Comparison of ENCODE assay signal across 32 cellular contexts in the genomic region with DNA sequence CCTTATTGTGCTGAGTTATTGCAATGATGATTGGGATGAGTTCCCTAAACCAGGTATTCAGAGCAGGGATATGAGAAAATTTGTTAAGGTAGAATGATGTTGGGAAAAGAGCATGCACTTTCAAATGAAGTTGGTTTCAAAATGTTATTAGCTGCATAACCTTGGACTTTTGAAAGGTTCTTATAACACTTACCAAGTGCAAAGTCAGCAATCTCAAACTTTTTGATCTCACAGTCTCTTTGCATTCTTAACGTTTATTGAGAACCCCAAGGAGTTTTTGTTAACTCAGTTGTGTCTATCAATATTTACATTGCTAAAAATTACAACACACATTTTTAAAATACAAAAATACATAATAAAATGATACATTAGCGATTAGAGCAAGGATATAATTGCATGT.
DNase-seq lines count a peak whose midpoint lies in the region; ATAC-seq, FAIRE-seq and TF ChIP-seq lines count a peak whose summit lies in the region.
"Had no signal": no experiment of that assay in that cellular context is flagged by ENCODE, and none has a peak within 500 bp of the region (broad histone marks: within the 10 kb centered on the region; RNA-seq: fewer than 3 reads in every experiment).

No MANE protein-coding gene starts in this region.

- H3K23ac ChIP-seq in IMR-90 (ENCODE audit: low read depth, low read length) (no peak overlapping the region), neuronal stem cell (ENCODE audit: low read depth, low read length, poor library complexity) (no peak overlapping the region)

- H3K14ac ChIP-seq in IMR-90 (replicated peaks; ENCODE audit: low read depth, low read length): no peak overlapping the region
- H3K14ac ChIP-seq in neuronal stem cell (ENCODE audit: low read length): no peak overlapping the region

- TF ChIP-seq POLR2A in HepG2 (IDR thresholded peaks at IDR 0.05; ENCODE audit: insufficient read depth in 1 of 2, low read depth in 2 of 2, low read length in 2 of 2): no peak
- TF ChIP-seq POLR2A in right lobe of liver (IDR thresholded peaks at IDR 0.05): no peak
- TF ChIP-seq POLR2A in IMR-90 (IDR thresholded peaks at IDR 0.05; ENCODE audit: low read depth, low read length): no peak

- H3K4me3 ChIP-seq in HepG2 (replicated peaks in 1 of 3; ENCODE audit: insufficient read depth in 1 of 3, low read depth in 2 of 3, low read length in 3 of 3): no peak overlapping the region
- no peak overlapping the region for H3K4me3 ChIP-seq in right lobe of liver
- no peak overlapping the region for H3K4me3 ChIP-seq in IMR-90 (ENCODE audit: insufficient read depth, low read depth, low read length)
- H3K4me3 ChIP-seq in left lung: no peak overlapping the region
- no peak overlapping the region for H3K4me3 ChIP-seq in right atrium auricular region
- H3K4me3 ChIP-seq in neuronal stem cell (ENCODE audit: low read length in 2 of 2): no peak overlapping the region
- H3K4me3 ChIP-seq: A549; BLaER1; BLaER1 treated with 17β-estradiol and CSF1 and Interleukin-3, amounts not matched to agents 10 nM and 100 nM had no signal

- no peak for FAIRE-seq in HepG2 (lab: Jason Lieb, UNC)
- FAIRE-seq: A549, D721Med had no signal

- intact Hi-C loops in HepG2 (cut with micrococcal nuclease; ENCODE audit: unreplicated experiment): no loop called here
- intact Hi-C loops in right lobe of liver (cut with DNase I): no loop called here
- intact Hi-C loops in IMR-90 (cut with micrococcal nuclease): no loop called here
- intact Hi-C loops in left lung (cut with DNase I): no loop called here

- no peak overlapping the region for H4K5ac ChIP-seq in IMR-90 (ENCODE audit: low read depth, low read length)

- H2BK20ac ChIP-seq in IMR-90 (ENCODE audit: low read depth, low read length): no peak overlapping the region

- H3K36me3 ChIP-seq in HepG2 (replicated peaks in 1 of 2; ENCODE audit: control insufficient read depth in 1 of 2, insufficient read depth in 2 of 2, low read length in 2 of 2) (no peaks in the 10 kb centered on the region), right lobe of liver (no peaks in the 10 kb centered on the region), IMR-90 (ENCODE audit: control insufficient read depth, insufficient read depth, low read length) (no peaks in the 10 kb centered on the region), left lung (no peaks in the 10 kb centered on the region), right atrium auricular region (no peaks in the 10 kb centered on the region), neuronal stem cell (replicated peaks in 1 of 2; ENCODE audit: control insufficient read depth in 2 of 2, insufficient read depth in 2 of 2, low read length in 2 of 2) (no peaks in the 10 kb centered on the region)
- H3K36me3 ChIP-seq: BE2C; BLaER1; BLaER1 treated with 17β-estradiol and CSF1 and Interleukin-3, amounts not matched to agents 10 nM and 100 nM had no signal

- POLR2A ChIA-PET in HepG2 (lab: Yijun Ruan, JAX) (no interaction called here), IMR-90 (lab: Charles Lee; ENCODE audit: unreplicated experiment) (no interaction called here)

- H3K27ac ChIP-seq in HepG2 (ENCODE audit: extremely low read length, insufficient read depth, low read length): no peak overlapping the region
- no peak overlapping the region for H3K27ac ChIP-seq in right lobe of liver
- H3K27ac ChIP-seq in IMR-90 (ENCODE audit: insufficient read depth, low read length): no peak overlapping the region
- no peak overlapping the region for H3K27ac ChIP-seq in left lung
- H3K27ac ChIP-seq in right atrium auricular region: no peak overlapping the region
- no peak overlapping the region for H3K27ac ChIP-seq in neuronal stem cell (replicated peaks; ENCODE audit: low read length)
- H3K27ac ChIP-seq: 22Rv1; A549; BLaER1; BLaER1 treated with 17β-estradiol and CSF1 and Interleukin-3, amounts not matched to agents 10 nM and 100 nM; C4-2B had no signal

- no peak overlapping the region for H2BK15ac ChIP-seq in IMR-90 (ENCODE audit: low read depth, low read length)
- no peak overlapping the region for H2BK15ac ChIP-seq in neuronal stem cell (ENCODE audit: low read length)

- no peak for TF ChIP-seq CTCF in HepG2 (CRISPR knock-in tag; IDR thresholded peaks at IDR 0.05)
- no peak for TF ChIP-seq CTCF in right lobe of liver (IDR thresholded peaks at IDR 0.05)
- TF ChIP-seq CTCF in IMR-90 (conservative IDR thresholded peaks at IDR 0.05; ENCODE audit: low read depth, low read length): no peak
- TF ChIP-seq CTCF in left lung (IDR thresholded peaks at IDR 0.05): no peak
- TF ChIP-seq CTCF in right atrium auricular region (IDR thresholded peaks at IDR 0.05): no peak

- H3K79me1 ChIP-seq in IMR-90 (ENCODE audit: low read depth in 1 of 2, low read length in 2 of 2) (no peaks in the 10 kb centered on the region), neuronal stem cell (ENCODE audit: low read depth, low read length) (no peaks in the 10 kb centered on the region)

- in situ Hi-C loops in HepG2 (cut with HindIII; ENCODE audit: extremely low pct_ligation_motif_present, low pct_unique_long_range_greater_than_20kb) (no loop called here), IMR-90 (cut with MboI; ENCODE audit: low sequenced_read_pairs) (no loop called here)

- H3K18ac ChIP-seq in IMR-90 (ENCODE audit: low read depth, low read length) (no peak overlapping the region), neuronal stem cell (ENCODE audit: low read length) (no peak overlapping the region)

- H4K91ac ChIP-seq in IMR-90 (ENCODE audit: insufficient read depth, low read depth, low read length) (no peak overlapping the region), neuronal stem cell (ENCODE audit: low read depth, low read length, poor library complexity) (no peak overlapping the region)

- no peaks in the 10 kb centered on the region for H3K9me1 ChIP-seq in IMR-90 (ENCODE audit: insufficient read depth, low read length)

- H3K4me2 ChIP-seq in HepG2 (ENCODE audit: low read depth, low read length) (no peak overlapping the region), IMR-90 (ENCODE audit: low read depth, low read length) (no peak overlapping the region), neuronal stem cell (ENCODE audit: insufficient read depth, low read length, poor library complexity, severe bottlenecking) (no peak overlapping the region)
- H3K4me2 ChIP-seq: A549; BLaER1; BLaER1 treated with 17β-estradiol and CSF1 and Interleukin-3, amounts not matched to agents 10 nM and 100 nM had no signal

- H3K9me3 ChIP-seq in HepG2 (ENCODE audit: low read length): 0 out of 2 replicates have a peak, but pooled peaks cover 5% of the 10 kb centered on the region
- H3K9me3 ChIP-seq in right lobe of liver: no peaks in the 10 kb centered on the region
- H3K9me3 ChIP-seq in IMR-90 (ENCODE audit: control insufficient read depth, insufficient read depth, low read length): no peaks in the 10 kb centered on the region
- H3K9me3 ChIP-seq in left lung: peaks cover 0 to 16% of the 10 kb centered on the region in 2 donors
- peaks cover 0 to 7% of the 10 kb centered on the region in 2 donors for H3K9me3 ChIP-seq in right atrium auricular region
- no peaks in the 10 kb centered on the region for H3K9me3 ChIP-seq in neuronal stem cell (replicated peaks in 1 of 2; ENCODE audit: control insufficient read depth in 2 of 2, insufficient read depth in 1 of 2, low read depth in 1 of 2, low read length in 2 of 2)
- H3K9me3 ChIP-seq: A549, BE2C, BLaER1, Caco-2 had no signal

- dilution Hi-C loops in IMR-90 (cut with HindIII; ENCODE audit: low sequenced_read_pairs, unreplicated experiment): no loop called here

- CTCF ChIA-PET in HepG2 (lab: Yijun Ruan, JAX; ENCODE audit: low intra/inter-chr PET ratio, low total read pairs): no interaction called here
- CTCF ChIA-PET in IMR-90 (lab: Yijun Ruan, JAX): no interaction called here

- H4K8ac ChIP-seq in IMR-90 (ENCODE audit: low read depth in 2 of 2, low read length in 2 of 2): no peak overlapping the region
- no peak overlapping the region for H4K8ac ChIP-seq in neuronal stem cell (ENCODE audit: low read depth, low read length)

- no peak overlapping the region for H3K56ac ChIP-seq in IMR-90 (ENCODE audit: extremely low read depth, insufficient read depth, low read length)

- no peaks in the 10 kb centered on the region for H3K27me3 ChIP-seq in HepG2 (ENCODE audit: control insufficient read depth in 1 of 2, insufficient read depth in 2 of 2, low read length in 2 of 2)
- H3K27me3 ChIP-seq in right lobe of liver: no peaks in the 10 kb centered on the region
- H3K27me3 ChIP-seq in IMR-90 (ENCODE audit: control insufficient read depth, insufficient read depth, low read length): no peaks in the 10 kb centered on the region
- no peaks in the 10 kb centered on the region for H3K27me3 ChIP-seq in left lung
- no peaks in the 10 kb centered on the region for H3K27me3 ChIP-seq in right atrium auricular region
- no peaks in the 10 kb centered on the region for H3K27me3 ChIP-seq in neuronal stem cell (ENCODE audit: control insufficient read depth in 3 of 3, insufficient read depth in 3 of 3, low read depth in 1 of 3, low read length in 3 of 3)
- H3K27me3 ChIP-seq: BE2C; BLaER1; BLaER1 treated with 17β-estradiol and CSF1 and Interleukin-3, amounts not matched to agents 10 nM and 100 nM had no signal

- no peak overlapping the region for H3K4ac ChIP-seq in IMR-90 (ENCODE audit: low read depth, low read length)
- no peak overlapping the region for H3K4ac ChIP-seq in neuronal stem cell (ENCODE audit: low read length)

- no peak for DNase-seq in HepG2 (ENCODE audit: low spot score)
- no peak for DNase-seq in right lobe of liver
- DNase-seq in IMR-90: no peak
- no peak for DNase-seq in left lung
- no peak for DNase-seq in right atrium auricular region (ENCODE audit: low spot score)
- DNase-seq in neuronal stem cell (ENCODE audit: low spot score): no peak
- DNase-seq: 8988T; ACHN; AML-193; BE2C; C1 segment of cervical spinal cord; Caco-2; Calu3; CD4-positive, alpha-beta memory T cell; CD4-positive, alpha-beta T cell; CD4-positive, CD25-positive, alpha-beta regulatory T cell; CD8-positive, alpha-beta memory T cell; CD8-positive, alpha-beta T cell; COR-L47; DMS 273 treated with DMSO at 0.1 percent for 48 hours; DMS153; DMS53; DMS79; DMS79 treated with DMSO at 0.1 percent for 48 hours; DND-41; EL had no signal

- H2AFZ ChIP-seq in HepG2 (ENCODE audit: low read length): no peak overlapping the region
- H2AFZ ChIP-seq in IMR-90 (replicated peaks; ENCODE audit: low read length, poor library complexity): no peak overlapping the region
- no peak overlapping the region for H2AFZ ChIP-seq in neuronal stem cell (ENCODE audit: low read length)

- H4K20me1 ChIP-seq in HepG2 (ENCODE audit: insufficient read depth, low read length): no peaks in the 10 kb centered on the region
- H4K20me1 ChIP-seq in IMR-90 (ENCODE audit: insufficient read depth, low read length): no peaks in the 10 kb centered on the region
- H4K20me1 ChIP-seq: BLaER1; BLaER1 treated with 17β-estradiol and CSF1 and Interleukin-3, amounts not matched to agents 10 nM and 100 nM had no signal

- H3K4me1 ChIP-seq in HepG2 (ENCODE audit: insufficient read depth, low read length): no peaks in the 10 kb centered on the region
- no peaks in the 10 kb centered on the region for H3K4me1 ChIP-seq in right lobe of liver
- no peaks in the 10 kb centered on the region for H3K4me1 ChIP-seq in IMR-90 (ENCODE audit: control insufficient read depth, insufficient read depth, low read length)
- H3K4me1 ChIP-seq in left lung: no peaks in the 10 kb centered on the region
- H3K4me1 ChIP-seq in right atrium auricular region: no peaks in the 10 kb centered on the region
- no peaks in the 10 kb centered on the region for H3K4me1 ChIP-seq in neuronal stem cell (ENCODE audit: control insufficient read depth in 2 of 2, insufficient read depth in 1 of 2, low read depth in 1 of 2, low read length in 2 of 2)
- H3K4me1 ChIP-seq: A549; BLaER1; BLaER1 treated with 17β-estradiol and CSF1 and Interleukin-3, amounts not matched to agents 10 nM and 100 nM; Caco-2 had no signal

- H2BK5ac ChIP-seq in IMR-90 (ENCODE audit: low read depth, low read length, poor library complexity, severe bottlenecking) (no peak overlapping the region), neuronal stem cell (ENCODE audit: low read length) (no peak overlapping the region)

- no peak overlapping the region for H2AK9ac ChIP-seq in IMR-90 (replicated peaks; ENCODE audit: low read depth, low read length, poor library complexity)

- TF ChIP-seq RAD21 in HepG2 (CRISPR knock-in tag; IDR thresholded peaks at IDR 0.05) (no peak), IMR-90 (IDR thresholded peaks at IDR 0.05; ENCODE audit: low read length) (no peak)

- H2AK5ac ChIP-seq in IMR-90 (ENCODE audit: low read depth, low read length): no peak overlapping the region
- H2AK5ac ChIP-seq in neuronal stem cell (ENCODE audit: low read depth, low read length): no peak overlapping the region

- H2BK12ac ChIP-seq in neuronal stem cell (ENCODE audit: low read length): no peak overlapping the region

- ATAC-seq in HepG2: no peak
- ATAC-seq in right lobe of liver: no peak
- ATAC-seq in IMR-90 (ENCODE audit: low read depth): no peak
- peak; percentile 47 for ATAC-seq in left lung
- ATAC-seq: A549; CD8-positive, alpha-beta T cell had no signal

- whole genome bisulfite sequencing in HepG2 (ENCODE audit: low lambda C conversion rate): 0% methylated on average over 2 of the region's 2 CpGs
- WGBS in right lobe of liver (ENCODE audit: insufficient coverage, low coverage, low lambda C conversion rate, missing lambda C conversion rate): 36% methylated on average over 2 of the region's 2 CpGs
- no CpG with 5 or more reads among the region's 2 CpGs for WGBS in IMR-90 (ENCODE audit: extremely low coverage in 2 of 2, insufficient read length in 1 of 2), 2 experiments
- no CpG with 5 or more reads among the region's 2 CpGs for WGBS in neuronal stem cell (ENCODE audit: extremely low coverage in 2 of 2, insufficient read length in 2 of 2, insufficient replicate concordance in 1 of 2), 2 donors

- TF ChIP-seq EP300 in HepG2 (IDR thresholded peaks at IDR 0.05; ENCODE audit: low read depth in 2 of 2, low read length in 2 of 2) (no peak), HepG2 (CRISPR knock-in tag; IDR thresholded peaks at IDR 0.05; ENCODE audit: borderline replicate concordance) (no peak)

- no peaks in the 10 kb centered on the region for H3K79me2 ChIP-seq in HepG2 (ENCODE audit: insufficient read depth, low read length)

- BruUV-seq in HepG2 (replicated peaks; lab: Mats Ljungman, UMichigan) (no TSS peak), IMR-90 (replicated peaks; lab: Mats Ljungman, UMichigan) (no TSS peak)

- H3K9ac ChIP-seq in HepG2 (ENCODE audit: insufficient read depth, low read depth, low read length): no peak overlapping the region
- H3K9ac ChIP-seq in IMR-90 (ENCODE audit: low read depth, low read length): no peak overlapping the region
- H3K9ac ChIP-seq in neuronal stem cell (ENCODE audit: low read depth, low read length, poor library complexity): no peak overlapping the region
- H3K9ac ChIP-seq: BLaER1; BLaER1 treated with 17β-estradiol and CSF1 and Interleukin-3, amounts not matched to agents 10 nM and 100 nM had no signal

- H2BK120ac ChIP-seq in IMR-90 (ENCODE audit: low read depth, low read length) (no peak overlapping the region), neuronal stem cell (ENCODE audit: low read depth, low read length) (no peak overlapping the region)
